ENCODE assay signal across 8 cellular contexts in genomic region chr7:88218428-88218745, GRCh38. TPM values are rescaled to one million over a fixed set of nuclear protein-coding genes. Genes with fewer than 3 reads are reported as not detected.
DNase-seq lines count a peak whose midpoint lies in the region; ATAC-seq, FAIRE-seq and TF ChIP-seq lines count a peak whose summit lies in the region.

No MANE protein-coding gene starts in this region.

- H3K27me3 ChIP-seq in GM06990 (replicated peaks; ENCODE audit: control insufficient read depth, insufficient read depth, low read length) (no peaks in the 10 kb centered on the region), RWPE2 (ENCODE audit: insufficient read depth, poor library complexity, severe bottlenecking) (no peaks in the 10 kb centered on the region), esophagus squamous epithelium (no peaks in the 10 kb centered on the region), sigmoid colon (no peaks in the 10 kb centered on the region)

- no peak for TF ChIP-seq EP300 in sigmoid colon (IDR thresholded peaks at IDR 0.05)

- FAIRE-seq in D721Med (lab: Jason Lieb, UNC): no peak

- H3K27ac ChIP-seq in RWPE2 (ENCODE audit: poor library complexity, severe bottlenecking) (peak overlapping the region; percentile 38), esophagus squamous epithelium (peak overlapping the region in 2 of 4 donors; percentile 89 to 91), sigmoid colon (peak overlapping the region; percentile 82 to 87 (median 84))

- H3K4me1 ChIP-seq in RWPE2 (ENCODE audit: insufficient read depth, poor library complexity, severe bottlenecking) (peaks cover 5% of the 10 kb centered on the region), esophagus squamous epithelium (peaks cover 4 to 35% (median 4%) of the 10 kb centered on the region in 3 donors), sigmoid colon (peaks cover 0 to 22% (median 16%) of the 10 kb centered on the region in 4 donors)

- DNase-seq in GM06990 (ENCODE audit: extremely low read depth, insufficient read length): no peak
- DNase-seq in RWPE2 (ENCODE audit: low spot score): no peak
- no peak for DNase-seq in esophagus squamous epithelium (lab: John Stamatoyannopoulos, UW)
- DNase-seq in sigmoid colon: no peak
- DNase-seq in D721Med (ENCODE audit: insufficient read length, low spot score): no peak
- DNase-seq in NCI-H524 treated with DMSO at 0.1 percent for 48 hours (lab: John Stamatoyannopoulos, UW): no peak

- ATAC-seq in RWPE2 (ENCODE audit: low read depth) (no peak), GM19452 (IDR thresholded peaks at IDR 0.05; ENCODE audit: unreplicated experiment) (no peak), GM19023 (IDR thresholded peaks at IDR 0.05; ENCODE audit: unreplicated experiment) (no peak)

- 39 to 52% methylated on average over 5 of the region's 5 CpGs for WGBS in esophagus squamous epithelium, 2 donors
- WGBS in sigmoid colon, 2 donors: 7 to 17% methylated on average over 5 of the region's 5 CpGs

- peaks cover 10% of the 10 kb centered on the region for H3K36me3 ChIP-seq in GM06990 (ENCODE audit: control insufficient read depth, insufficient read depth, low read length)
- H3K36me3 ChIP-seq in RWPE2 (ENCODE audit: low read depth): peaks cover 49% of the 10 kb centered on the region
- peaks cover 0 to 35% (median 5%) of the 10 kb centered on the region in 3 donors for H3K36me3 ChIP-seq in esophagus squamous epithelium
- H3K36me3 ChIP-seq in sigmoid colon: peaks cover 0 to 36% (median 7%) of the 10 kb centered on the region in 4 donors

- H3K9me3 ChIP-seq in RWPE2 (ENCODE audit: severe bottlenecking): no peaks in the 10 kb centered on the region
- no peaks in the 10 kb centered on the region for H3K9me3 ChIP-seq in esophagus squamous epithelium
- no peaks in the 10 kb centered on the region for H3K9me3 ChIP-seq in sigmoid colon

- intact Hi-C loops in esophagus squamous epithelium (cut with DNase I): no loop called here
- intact Hi-C loops in sigmoid colon (cut with DNase I): no loop called here

- TF ChIP-seq POLR2A in esophagus squamous epithelium (IDR thresholded peaks at IDR 0.05) (no peak), sigmoid colon (IDR thresholded peaks at IDR 0.05) (no peak)

- no peak for TF ChIP-seq CTCF in GM06990 (IDR thresholded peaks at IDR 0.05; ENCODE audit: insufficient read depth, low read length, poor library complexity, severe bottlenecking)
- TF ChIP-seq CTCF in RWPE2 (IDR thresholded peaks at IDR 0.05; ENCODE audit: poor library complexity, severe bottlenecking): no peak
- no peak for TF ChIP-seq CTCF in esophagus squamous epithelium (IDR thresholded peaks at IDR 0.05)
- no peak for TF ChIP-seq CTCF in sigmoid colon (IDR thresholded peaks at IDR 0.05)
- no peak for TF ChIP-seq CTCF in D721Med (IDR thresholded peaks at IDR 0.05; ENCODE audit: insufficient read depth, missing control alignments)

- H3K4me3 ChIP-seq in GM06990 (replicated peaks; ENCODE audit: low read depth, low read length): peak overlapping the region; percentile 94
- H3K4me3 ChIP-seq in RWPE2 (ENCODE audit: severe bottlenecking): peak overlapping the region; percentile 99
- H3K4me3 ChIP-seq in esophagus squamous epithelium: peak overlapping the region in 3 of 4 donors; percentile 80 to 96 (median 95)
- H3K4me3 ChIP-seq in sigmoid colon: peak overlapping the region; percentile 85 to 98 (median 94)

RNA-seq across cellular contexts. Expression of gene SRI, which starts 1.5 kb away (rescaled TPM):
- 10 to 100 TPM; 44.5 to 76.6 (median 62.6) TPM for total RNA-seq in esophagus squamous epithelium
- total RNA-seq in sigmoid colon: 10 to 100 TPM; 38.1 to 80.9 (median 54.1) TPM
- polyA plus RNA-seq in sigmoid colon: 1,000 to 10,000 TPM in 2 of 3 donors, 100 to 1,000 TPM in 1; 452 to 2,603 (median 1,536) TPM
